15 cellular contexts compared by ENCODE assay signal in the genomic region with DNA sequence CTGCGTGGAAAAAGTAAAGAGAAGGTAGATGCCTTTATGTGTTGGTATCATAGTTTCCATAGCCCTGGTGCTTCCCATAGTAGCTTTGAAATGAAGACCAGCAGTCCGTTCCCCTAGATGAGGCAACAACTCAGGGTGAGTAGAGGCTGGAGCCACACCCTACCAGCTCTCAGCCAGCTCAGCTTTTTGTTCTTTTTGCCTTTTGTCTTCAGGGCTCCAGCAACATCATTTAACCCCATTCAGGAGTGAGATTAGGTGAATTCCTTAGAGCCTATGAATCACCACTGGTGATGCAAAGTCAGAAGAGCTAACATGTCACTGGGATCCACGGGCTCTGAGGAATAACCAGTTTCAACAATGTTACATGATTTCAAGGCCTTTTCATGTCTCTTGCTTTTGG. TPM values are rescaled to one million over a fixed set of nuclear protein-coding genes. Genes with fewer than 3 reads are reported as not detected.
DNase-seq lines count a peak whose midpoint lies in the region; ATAC-seq, FAIRE-seq and TF ChIP-seq lines count a peak whose summit lies in the region.
"Had no signal": no experiment of that assay in that cellular context is flagged by ENCODE, and none has a peak within 500 bp of the region (broad histone marks: within the 10 kb centered on the region; RNA-seq: fewer than 3 reads in every experiment).

No MANE protein-coding gene starts in this region.

- H3K4ac ChIP-seq in H9 (ENCODE audit: low read depth, low read length), result no peak overlapping the region

- CTCF ChIA-PET in A549 (lab: Yijun Ruan, JAX), result no interaction called here

- in situ Hi-C loops in KBM-7 (cut with MboI; ENCODE audit: low pct_unique_long_range_greater_than_20kb, low sequenced_read_pairs), result no loop called here

- H3K56ac ChIP-seq in H9 (ENCODE audit: insufficient read length, low read depth, low read length), result no peak overlapping the region

- no peak overlapping the region for H4K5ac ChIP-seq in H9 (ENCODE audit: insufficient read length, low read depth, low read length)

- H3K4me3 Mint-ChIP-seq in H9, result no peak overlapping the region
- H3K4me3 Mint-ChIP-seq: CD8-positive, alpha-beta memory T cell; T-helper 17 cell had no signal

- no peak for FAIRE-seq in A549 (lab: Jason Lieb, UNC)

- no peak overlapping the region for H4K91ac ChIP-seq in H9 (ENCODE audit: insufficient read length, low read depth, low read length)

- no peaks in the 10 kb centered on the region for H3K79me1 ChIP-seq in H9 (ENCODE audit: insufficient read depth, low read depth, low read length, poor library complexity, severe bottlenecking)

- no peaks in the 10 kb centered on the region for H3K79me2 ChIP-seq in H9 (ENCODE audit: insufficient read depth, low read length)

- H3K23ac ChIP-seq in H9 (ENCODE audit: insufficient read length, low read depth, low read length), result no peak overlapping the region

- no peaks in the 10 kb centered on the region for H3K27me3 ChIP-seq in H9 (ENCODE audit: insufficient read depth, low read length)
- H3K27me3 ChIP-seq: colonic mucosa, heart right ventricle had no signal

- H2BK120ac ChIP-seq in H9 (ENCODE audit: low read depth, low read length, poor library complexity, severe bottlenecking), result no peak overlapping the region

- peak overlapping the region in 2 of 3 experiments; percentile 86 to 95; a peak in 4 of 7 replicates for H3K27ac Mint-ChIP-seq in H9
- H3K27ac Mint-ChIP-seq: CD8-positive, alpha-beta memory T cell; T-helper 17 cell had no signal

- no peaks in the 10 kb centered on the region for H3K36me3 Mint-ChIP-seq in H9 (ENCODE audit: insufficient read depth in 1 of 3, low read depth in 3 of 3)
- H3K36me3 Mint-ChIP-seq: CD8-positive, alpha-beta memory T cell had no signal

- no peak overlapping the region for H2BK20ac ChIP-seq in H9 (ENCODE audit: low read depth, low read length, poor library complexity, severe bottlenecking)

- no peaks in the 10 kb centered on the region for H4K20me1 ChIP-seq in H9 (ENCODE audit: control insufficient read depth, insufficient read depth, insufficient read length)

- ATAC-seq in A549 (peak; percentile 34 to 64; a peak in 5 of 6 replicates), HG03280 (IDR thresholded peaks at IDR 0.05; ENCODE audit: unreplicated experiment) (no peak)
- ATAC-seq: T-helper 17 cell had no signal

- H3K23me2 ChIP-seq in H9 (ENCODE audit: insufficient read length, low read depth, low read length, poor library complexity, severe bottlenecking), result no peaks in the 10 kb centered on the region

- no peak overlapping the region for H3K9ac ChIP-seq in H9 (ENCODE audit: extremely low read depth, insufficient read length, low read length)

- 0 out of 3 replicates have a peak, but pooled peaks cover 4% of the 10 kb centered on the region for H3K4me1 ChIP-seq in A549
- H3K4me1 ChIP-seq in H9 (ENCODE audit: insufficient read depth, low read length), result peaks cover 7% of the 10 kb centered on the region

- no peaks in the 10 kb centered on the region for H3K27me3 Mint-ChIP-seq in H9 (ENCODE audit: low read depth)

- no peak overlapping the region for H3K4me3 ChIP-seq in A549
- H3K4me3 ChIP-seq: colonic mucosa, heart right ventricle, skin epidermis had no signal

- H3K4me2 ChIP-seq in A549, result 0 out of 3 replicates have a peak overlapping the region, but pooled peaks have one; percentile 10
- no peak overlapping the region for H3K4me2 ChIP-seq in H9 (ENCODE audit: insufficient read depth, insufficient read length, low read length)

- TF ChIP-seq RAD21 in A549 (conservative IDR thresholded peaks at IDR 0.05 in 1 of 2, IDR thresholded peaks at IDR 0.05 in 1 of 2), result no peak

- H2BK12ac ChIP-seq in H9 (ENCODE audit: insufficient read length, low read depth, low read length), result no peak overlapping the region

- H3T11ph ChIP-seq in H9 (ENCODE audit: low read length), result no peak overlapping the region

- no peaks in the 10 kb centered on the region for H3K9me3 Mint-ChIP-seq in H9
- H3K9me3 Mint-ChIP-seq: CD8-positive, alpha-beta memory T cell had no signal

- no peak overlapping the region for H2AK5ac ChIP-seq in H9 (ENCODE audit: insufficient read length, low read length)

- WGBS in A549 (ENCODE audit: missing lambda C conversion rate), result 23% methylated on average over 3 of the region's 3 CpGs
- WGBS in H9 (ENCODE audit: extremely low coverage, insufficient read length, low lambda C conversion rate), result no CpG with 5 or more reads among the region's 3 CpGs

- H2BK15ac ChIP-seq in H9 (ENCODE audit: low read depth, low read length), result no peak overlapping the region

- TF ChIP-seq CTCF in A549 (IDR thresholded peaks at IDR 0.05), result no peak
- no peak for TF ChIP-seq CTCF in H9 (conservative IDR thresholded peaks at IDR 0.05)

- no peak overlapping the region for H3K27ac ChIP-seq in A549
- no peak overlapping the region for H3K27ac ChIP-seq in H9 (ENCODE audit: insufficient read length, low read depth, low read length)
- H3K27ac ChIP-seq: colonic mucosa, heart right ventricle had no signal

- H2BK5ac ChIP-seq in H9 (ENCODE audit: insufficient read length, low read length), result no peak overlapping the region

- H3K4me1 Mint-ChIP-seq in H9, result peaks cover 55 to 60% of the 10 kb centered on the region in 2 experiments
- H3K4me1 Mint-ChIP-seq: CD8-positive, alpha-beta memory T cell had no signal

- TF ChIP-seq POLR2A in A549 (IDR thresholded peaks at IDR 0.05; ENCODE audit: low read length) (no peak), erythroblast (IDR thresholded peaks at IDR 0.05; ENCODE audit: low read length) (no peak)

- H2AFZ ChIP-seq in H9 (ENCODE audit: low read length), result no peak overlapping the region

- no peak overlapping the region for H3K14ac ChIP-seq in H9 (ENCODE audit: insufficient read depth, low read length)

- POLR2A ChIA-PET in A549 (lab: Yijun Ruan, JAX), result interaction anchor here (1.1 kb wide), 1 partner anchor 14 kb away, joined by 3 read pairs; a partner anchor contains a TSS

- TF ChIP-seq EP300 in A549 (IDR thresholded peaks at IDR 0.05), result no peak

- no peak overlapping the region for H4K8ac ChIP-seq in H9 (replicated peaks; ENCODE audit: insufficient read length, low read depth, low read length)

- no peak overlapping the region for H3K18ac ChIP-seq in H9 (ENCODE audit: insufficient read length, low read depth, low read length)

- DNase-seq in A549 (ENCODE audit: low read depth in 1 of 2, low spot score in 1 of 2), result peak in 1 of 2 experiments; percentile 42
- DNase-seq in H9, result no peak
- DNase-seq in astrocyte of the hippocampus (ENCODE audit: low read depth, low spot score), result peak; percentile 69
- peak; percentile 59 for DNase-seq in kidney glomerular epithelial cell (lab: John Stamatoyannopoulos, UW)
- DNase-seq in NCI-H1105 treated with DMSO at 0.1 percent for 48 hours (lab: John Stamatoyannopoulos, UW), result no peak
- DNase-seq in KBM-7, result no peak
- no peak for DNase-seq in erythroblast (lab: John Stamatoyannopoulos, UW)
- DNase-seq: activated T-cell treated with anti-CD3 and anti-CD28 coated beads, Interleukin-2, amount 50 U/mL, for 1 hour; CD8-positive, alpha-beta memory T cell; colonic mucosa; heart right ventricle; NCI-H1417; T-helper 17 cell had no signal

- no peaks in the 10 kb centered on the region for H3K9me3 ChIP-seq in A549
- H3K9me3 ChIP-seq in H9 (ENCODE audit: control insufficient read depth, low read depth, low read length), result no peaks in the 10 kb centered on the region
- H3K9me3 ChIP-seq: colonic mucosa, heart right ventricle had no signal

TF ChIP-seq in A549, 52 proteins besides CTCF, POLR2A, EP300 and RAD21:
- TF ChIP-seq, protein P1, sequence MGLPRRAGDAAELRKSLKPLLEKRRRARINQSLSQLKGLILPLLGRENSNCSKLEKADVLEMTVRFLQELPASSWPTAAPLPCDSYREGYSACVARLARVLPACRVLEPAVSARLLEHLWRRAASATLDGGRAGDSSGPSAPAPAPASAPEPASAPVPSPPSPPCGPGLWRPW (IDR thresholded peaks at IDR 0.05), result no peak
- TF ChIP-seq HOXA7 (CRISPR knock-in tag; IDR thresholded peaks at IDR 0.05) (no peak), MYC (IDR thresholded peaks at IDR 0.05; ENCODE audit: borderline replicate concordance, low read length) (no peak), KDM1A (IDR thresholded peaks at IDR 0.05; ENCODE audit: low read depth) (no peak), CHD4 (IDR thresholded peaks at IDR 0.05; ENCODE audit: borderline replicate concordance) (no peak), KDM5A (IDR thresholded peaks at IDR 0.05) (no peak)
- TF ChIP-seq, protein P2, sequence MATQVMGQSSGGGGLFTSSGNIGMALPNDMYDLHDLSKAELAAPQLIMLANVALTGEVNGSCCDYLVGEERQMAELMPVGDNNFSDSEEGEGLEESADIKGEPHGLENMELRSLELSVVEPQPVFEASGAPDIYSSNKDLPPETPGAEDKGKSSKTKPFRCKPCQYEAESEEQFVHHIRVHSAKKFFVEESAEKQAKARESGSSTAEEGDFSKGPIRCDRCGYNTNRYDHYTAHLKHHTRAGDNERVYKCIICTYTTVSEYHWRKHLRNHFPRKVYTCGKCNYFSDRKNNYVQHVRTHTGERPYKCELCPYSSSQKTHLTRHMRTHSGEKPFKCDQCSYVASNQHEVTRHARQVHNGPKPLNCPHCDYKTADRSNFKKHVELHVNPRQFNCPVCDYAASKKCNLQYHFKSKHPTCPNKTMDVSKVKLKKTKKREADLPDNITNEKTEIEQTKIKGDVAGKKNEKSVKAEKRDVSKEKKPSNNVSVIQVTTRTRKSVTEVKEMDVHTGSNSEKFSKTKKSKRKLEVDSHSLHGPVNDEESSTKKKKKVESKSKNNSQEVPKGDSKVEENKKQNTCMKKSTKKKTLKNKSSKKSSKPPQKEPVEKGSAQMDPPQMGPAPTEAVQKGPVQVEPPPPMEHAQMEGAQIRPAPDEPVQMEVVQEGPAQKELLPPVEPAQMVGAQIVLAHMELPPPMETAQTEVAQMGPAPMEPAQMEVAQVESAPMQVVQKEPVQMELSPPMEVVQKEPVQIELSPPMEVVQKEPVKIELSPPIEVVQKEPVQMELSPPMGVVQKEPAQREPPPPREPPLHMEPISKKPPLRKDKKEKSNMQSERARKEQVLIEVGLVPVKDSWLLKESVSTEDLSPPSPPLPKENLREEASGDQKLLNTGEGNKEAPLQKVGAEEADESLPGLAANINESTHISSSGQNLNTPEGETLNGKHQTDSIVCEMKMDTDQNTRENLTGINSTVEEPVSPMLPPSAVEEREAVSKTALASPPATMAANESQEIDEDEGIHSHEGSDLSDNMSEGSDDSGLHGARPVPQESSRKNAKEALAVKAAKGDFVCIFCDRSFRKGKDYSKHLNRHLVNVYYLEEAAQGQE (IDR thresholded peaks at IDR 0.05), result no peak

RNA-seq across cellular contexts. Expression of a gene that starts 14.0 kb away (rescaled TPM):
- polyA plus RNA-seq in A549 (2011; rRNA removed), result 3.3 and 3.6 TPM in 2 replicates
- polyA plus RNA-seq in A549 (2012; cell fraction: cytosol; rRNA removed), result 0.30 and 0.34 TPM in 2 replicates
- polyA plus RNA-seq in A549 (2012; cell fraction: nucleus; rRNA removed), result 0.24 and 0.44 TPM in 2 replicates
- 0.31 to 0.46 TPM (median 0.35 TPM) in 3 replicates for polyA plus RNA-seq in A549 (2017; fragmentation: RNase III; extraction: RNeasy Plus Mini Kit Qiagen cat#74134 plus additional on column Dnase treatment)
- polyA minus RNA-seq in A549 (2011; rRNA and poly(A)+ RNA removed), result 4.2 and 6.2 TPM in 2 replicates
- total RNA-seq in H9 (2021), result 32.0 and 36.8 TPM in 2 replicates

Comparison
In these comparisons a context has a peak if more than half of its experiments do, and no peak if none do; other contexts are left out.
1. DNase-seq: peak in astrocyte of the hippocampus (single experiment) and kidney glomerular epithelial cell (single experiment); none in H9 (single experiment), NCI-H1105 treated with DMSO at 0.1 percent for 48 hours (single experiment), KBM-7 (single experiment) and erythroblast (0 of 2).